ENCODE assay signal across 9 cellular contexts in genomic region chr20:8155848-8156602, GRCh38. TPM values are rescaled to one million over a fixed set of nuclear protein-coding genes. Genes with fewer than 3 reads are reported as not detected.
DNase-seq lines count a peak whose midpoint lies in the region; ATAC-seq, FAIRE-seq and TF ChIP-seq lines count a peak whose summit lies in the region.
"Had no signal": no experiment of that assay in that cellular context is flagged by ENCODE, and none has a peak within 500 bp of the region (broad histone marks: within the 10 kb centered on the region; RNA-seq: fewer than 3 reads in every experiment).

No MANE protein-coding gene starts in this region.

- DNase-seq in NCI-H748 treated with DMSO at 0.1 percent for 48 hours (lab: John Stamatoyannopoulos, UW) (peak; percentile 81), left cardiac atrium (no peak), NCI-H146 (lab: John Stamatoyannopoulos, UW) (no peak), cortex of kidney (lab: John Stamatoyannopoulos, UW) (no peak), HTR-8/SVneo (ENCODE audit: insufficient read length, low spot score) (no peak)
- DNase-seq: NCI-H1092 treated with DMSO at 0.1 percent for 48 hours had no signal

- ATAC-seq in GM18909 (IDR thresholded peaks at IDR 0.05; ENCODE audit: poor library complexity, unreplicated experiment) (peak; percentile 3), left cardiac atrium (peak; percentile 54 to 58), HG02623 (IDR thresholded peaks at IDR 0.05; ENCODE audit: unreplicated experiment) (no peak)

- TF ChIP-seq CTCF in 22Rv1 (IDR thresholded peaks at IDR 0.05) = no peak

- no peak for FAIRE-seq in HTR-8/SVneo (lab: Jason Lieb, UNC)

- H3K27ac ChIP-seq in 22Rv1 = 0 out of 2 replicates have a peak overlapping the region, but pooled peaks have one; percentile 2

- intact Hi-C loops in left cardiac atrium (cut with DNase I) = no loop called here

RNA-seq across cellular contexts. Expression of gene PLCB1, which starts 24.0 kb away (rescaled TPM):
- total RNA-seq in left cardiac atrium = 10 to 100 TPM; 25.9 to 27.1 TPM
